In genomic region chr12:55966408-55967281, GRCh38 we compare ENCODE assay signal across 8 cellular contexts. TPM values are rescaled to one million over a fixed set of nuclear protein-coding genes. Genes with fewer than 3 reads are reported as not detected.
DNase-seq lines count a peak whose midpoint lies in the region; ATAC-seq and TF ChIP-seq lines count a peak whose summit lies in the region.

TSS of gene CDK2 (plus strand) at chr12:55966830. CDS start at chr12:55967009, 179 bp downstream.

- no peaks in the 10 kb centered on the region for H3K79me2 ChIP-seq in neural cell (replicated peaks; ENCODE audit: insufficient read depth, low read length)

- no peaks in the 10 kb centered on the region for H4K20me1 ChIP-seq in neural cell (ENCODE audit: insufficient read depth)

- peak; percentile 94 for DNase-seq in ELR (ENCODE audit: low read depth)
- DNase-seq in H4 (ENCODE audit: low spot score): peak; percentile 66
- peak; percentile 47 for DNase-seq in LNCaP clone FGC (ENCODE audit: low read depth)
- peak; percentile 78 for DNase-seq in activated effector memory CD4-positive, alpha-beta T cell treated with Interleukin-2 at 50 U/mL for 16 hours
- DNase-seq in fibroblast of the conjunctiva (ENCODE audit: low read depth): peak; percentile 40
- DNase-seq in stimulated activated naive CD8-positive, alpha-beta T cell treated with anti-CD3 and anti-CD28 coated beads, Interleukin-15, amount 100 ng/mL, for 72 hours: peak; percentile 84 to 88

- peak; percentile 94 for ATAC-seq in stimulated activated naive CD8-positive, alpha-beta T cell treated with anti-CD3 and anti-CD28 coated beads, Interleukin-15, amount 100 ng/mL, for 72 hours

- no peaks in the 10 kb centered on the region for H3K9me3 ChIP-seq in neural cell (ENCODE audit: low read length)

- H3K27ac Mint-ChIP-seq in stimulated activated naive CD8-positive, alpha-beta T cell treated with anti-CD3 and anti-CD28 coated beads, Interleukin-15, amount 100 ng/mL, for 72 hours: peak within 1 kb of the TSS; percentile 93 to 98

- H3K4me2 ChIP-seq in neural cell (ENCODE audit: low read length): peak within 1 kb of the TSS; percentile 68

- TF ChIP-seq EP300 in neural cell (conservative IDR thresholded peaks at IDR 0.05; ENCODE audit: poor library complexity, severe bottlenecking): no peak

- no peaks in the 10 kb centered on the region for H3K27me3 ChIP-seq in neural cell (ENCODE audit: insufficient read depth, low read depth, low read length)

- H3K4me3 ChIP-seq in LNCaP clone FGC (ENCODE audit: low read depth, low read length) (peak within 1 kb of the TSS; percentile 76), neural cell (ENCODE audit: low read length) (peak within 1 kb of the TSS; percentile 83)

- no peaks in the 10 kb centered on the region for H3K9me2 ChIP-seq in neural cell (ENCODE audit: insufficient read depth, low read length)

- peak within 1 kb of the TSS; percentile 34 for H3K9ac ChIP-seq in neural cell (ENCODE audit: low read length)

- peak within 1 kb of the TSS; percentile 57 for H2AFZ ChIP-seq in neural cell (ENCODE audit: low read depth, low read length)

- TF ChIP-seq POLR2A in Raji (IDR thresholded peaks at IDR 0.05; ENCODE audit: insufficient read depth, low read depth, low read length): peak; percentile 88

- no peak for TF ChIP-seq CTCF in LNCaP clone FGC (IDR thresholded peaks at IDR 0.05; ENCODE audit: control insufficient read depth, extremely low read depth, insufficient read depth)
- no peak for TF ChIP-seq CTCF in neural cell (IDR thresholded peaks at IDR 0.05; ENCODE audit: poor library complexity, severe bottlenecking)

- H3K4me3 Mint-ChIP-seq in stimulated activated naive CD8-positive, alpha-beta T cell treated with anti-CD3 and anti-CD28 coated beads, Interleukin-15, amount 100 ng/mL, for 72 hours: peak within 1 kb of the TSS; percentile 96 to 100

- TF ChIP-seq RAD21 in neural cell (conservative IDR thresholded peaks at IDR 0.05): no peak

- H3K36me3 ChIP-seq in neural cell (ENCODE audit: insufficient read depth, low read length): no peaks in the 10 kb centered on the region

- no peaks in the 10 kb centered on the region for H3F3A ChIP-seq in neural cell (ENCODE audit: insufficient read depth, low read length, poor library complexity, severe bottlenecking)

- no peak within 1 kb of the TSS for H3K27ac ChIP-seq in neural cell (ENCODE audit: low read length)

- H3K4me1 Mint-ChIP-seq in stimulated activated naive CD8-positive, alpha-beta T cell treated with anti-CD3 and anti-CD28 coated beads, Interleukin-15, amount 100 ng/mL, for 72 hours: peaks cover 45% of the 10 kb centered on the region

- H3K9me3 Mint-ChIP-seq in stimulated activated naive CD8-positive, alpha-beta T cell treated with anti-CD3 and anti-CD28 coated beads, Interleukin-15, amount 100 ng/mL, for 72 hours: no peaks in the 10 kb centered on the region

- no peaks in the 10 kb centered on the region for H3K27me3 Mint-ChIP-seq in stimulated activated naive CD8-positive, alpha-beta T cell treated with anti-CD3 and anti-CD28 coated beads, Interleukin-15, amount 100 ng/mL, for 72 hours

TF ChIP-seq in neural cell, 6 proteins besides CTCF, POLR2A, EP300 and RAD21:
- no peak for TF ChIP-seq MXI1 (conservative IDR thresholded peaks at IDR 0.05; ENCODE audit: poor library complexity, severe bottlenecking)
- no peak for TF ChIP-seq TAF1 (IDR thresholded peaks at IDR 0.05; ENCODE audit: low read depth)
- no peak for TF ChIP-seq EZH2 (IDR thresholded peaks at IDR 0.05; ENCODE audit: borderline replicate concordance, insufficient read depth, low read length, poor library complexity, severe bottlenecking)

RNA-seq across cellular contexts. Expression of gene CDK2, which starts in this region (rescaled TPM):
- 66.3 and 67.3 TPM in 2 replicates for total RNA-seq in H4 (2014; rRNA removed; shearing (Covaris generic))
- polyA plus RNA-seq in neural cell: 2.3 and 2.6 TPM in 2 replicates
- polyA minus RNA-seq in neural cell: 1.7 TPM in 1 of 2 replicates, not detected in the other

Comparison
In these comparisons a context has a peak if more than half of its experiments do, and no peak if none do; other contexts are left out.
1. DNase-seq: peak in every context shown above with its lines; median percentile 94 in ELR; 86 in stimulated activated naive CD8-positive, alpha-beta T cell treated with anti-CD3 and anti-CD28 coated beads, Interleukin-15, amount 100 ng/mL, for 72 hours; 78 in activated effector memory CD4-positive, alpha-beta T cell treated with Interleukin-2 at 50 U/mL for 16 hours; 66 in H4; 47 in LNCaP clone FGC; 40 in fibroblast of the conjunctiva.